20 cellular contexts compared by ENCODE assay signal in the genomic region with DNA sequence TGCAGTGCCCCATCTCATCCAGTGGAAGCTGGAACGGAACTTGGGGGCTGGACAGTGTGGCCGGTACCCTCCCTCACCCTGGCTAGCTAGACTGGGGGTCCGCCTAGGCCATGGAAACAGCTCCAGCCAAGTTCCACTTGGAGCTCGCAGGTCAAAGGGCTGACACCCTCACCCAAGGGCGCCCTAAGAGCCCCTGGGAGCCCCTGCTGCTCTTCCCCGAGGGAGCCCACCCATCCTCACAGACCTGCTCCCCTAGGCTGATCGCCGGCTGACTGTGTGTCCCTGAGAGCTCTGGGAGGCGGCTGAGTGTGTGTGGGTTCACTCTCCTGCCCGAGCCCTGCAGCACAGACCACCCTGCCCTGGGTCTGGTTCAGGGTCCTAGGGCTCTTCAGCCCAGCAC.
DNase-seq lines count a peak whose midpoint lies in the region; ATAC-seq and TF ChIP-seq lines count a peak whose summit lies in the region.
"Had no signal": no experiment of that assay in that cellular context is flagged by ENCODE, and none has a peak within 500 bp of the region (broad histone marks: within the 10 kb centered on the region; RNA-seq: fewer than 3 reads in every experiment).

No MANE protein-coding gene starts in this region.

- H3K27me3 Mint-ChIP-seq in CD14-positive monocyte (ENCODE audit: low read depth in 3 of 3), result peaks cover 2 to 4% (median 3%) of the 10 kb centered on the region in 3 donors

- no peak overlapping the region for H3K4me3 Mint-ChIP-seq in CD14-positive monocyte
- H3K4me3 Mint-ChIP-seq: activated naive CD8-positive, alpha-beta T cell treated with anti-CD3 and anti-CD28 coated beads for 36 hours; HFFc6; natural killer cell; T-cell had no signal

- H3K27me3 ChIP-seq in H7 (ENCODE audit: control insufficient read depth, insufficient read depth, low read length) (no peaks in the 10 kb centered on the region), lung (ENCODE audit: control insufficient read depth, insufficient read depth) (no peaks in the 10 kb centered on the region), spleen (replicated peaks in 1 of 7) (peaks cover 0 to 3% (median 0%) of the 10 kb centered on the region in 7 donors), Peyer's patch (no peaks in the 10 kb centered on the region)

- H3K27ac ChIP-seq in cingulate gyrus (ENCODE audit: low read depth, low read length) (peak overlapping the region; percentile 39), lung (ENCODE audit: low read depth in 1 of 2, low read length in 1 of 2) (peak overlapping the region; percentile 81 to 96), spleen (peak overlapping the region in 6 of 8 donors; percentile 36 to 77 (median 72)), Peyer's patch (peak overlapping the region in 1 of 4 donors; percentile 38)
- H3K27ac ChIP-seq: C4-2B had no signal

- H3K36me3 ChIP-seq in H7 (replicated peaks; ENCODE audit: control insufficient read depth, insufficient read depth, low read length), result no peaks in the 10 kb centered on the region
- no peaks in the 10 kb centered on the region for H3K36me3 ChIP-seq in lung (ENCODE audit: control insufficient read depth in 2 of 2, insufficient read depth in 2 of 2, low read length in 2 of 2)
- H3K36me3 ChIP-seq in spleen, result no peaks in the 10 kb centered on the region
- no peaks in the 10 kb centered on the region for H3K36me3 ChIP-seq in Peyer's patch

- intact Hi-C loops in spleen (cut with DNase I; ENCODE audit: low total_unique reads) (no loop called here), CD14-positive monocyte (cut with micrococcal nuclease) (no loop called here)

- H3K9me3 Mint-ChIP-seq in CD14-positive monocyte, result peaks cover 11 to 17% (median 15%) of the 10 kb centered on the region in 7 donors

- H3K4me3 ChIP-seq in H7 (ENCODE audit: insufficient read depth, low read depth, low read length), result no peak overlapping the region
- H3K4me3 ChIP-seq in lung, result no peak overlapping the region
- no peak overlapping the region for H3K4me3 ChIP-seq in spleen
- no peak overlapping the region for H3K4me3 ChIP-seq in Peyer's patch

- H3K4me1 ChIP-seq in lung (ENCODE audit: control insufficient read depth in 2 of 2, insufficient read depth in 2 of 2, low read length in 2 of 2) (peaks cover 3 to 9% of the 10 kb centered on the region in 2 donors), spleen (peaks cover 0 to 19% (median 4%) of the 10 kb centered on the region in 6 donors), Peyer's patch (no peaks in the 10 kb centered on the region)

- no peaks in the 10 kb centered on the region for H3K36me3 Mint-ChIP-seq in CD14-positive monocyte
- H3K36me3 Mint-ChIP-seq: activated naive CD8-positive, alpha-beta T cell treated with anti-CD3 and anti-CD28 coated beads for 36 hours; natural killer cell; T-cell had no signal

- TF ChIP-seq POLR2A in spleen (IDR thresholded peaks at IDR 0.05), result no peak
- TF ChIP-seq POLR2A in Peyer's patch (IDR thresholded peaks at IDR 0.05), result no peak

- WGBS in lung, 2 donors, result 84 to 92% methylated on average over 10 of the region's 10 CpGs
- WGBS in spleen, 5 donors, result 79 to 88% (median 85%) methylated on average over 8 to 10 of the region's 10 CpGs; no CpG with 5 or more reads in 1 of the 5 donors

- DNase-seq in H7 (peak; percentile 30), lung (ENCODE audit: low spot score) (no peak), spleen (peak; percentile 58), Ammon's horn (ENCODE audit: low spot score) (no peak), NCI-H2107 (lab: John Stamatoyannopoulos, UW) (no peak), CD14-positive monocyte (ENCODE audit: low spot score) (no peak), Peyer's patch (no peak)
- DNase-seq: ACHN; activated naive CD8-positive, alpha-beta T cell treated with anti-CD3 and anti-CD28 coated beads for 36 hours; dermis blood vessel endothelial cell; foreskin fibroblast; HFFc6; natural killer cell; NCI-H1694 treated with DMSO at 0.1 percent for 48 hours; NCI-H748 treated with DMSO at 0.1 percent for 48 hours; SHP77 treated with DMSO at 0.1 percent for 48 hours; T-cell had no signal

- no peak overlapping the region for H3K27ac Mint-ChIP-seq in CD14-positive monocyte
- H3K27ac Mint-ChIP-seq: activated naive CD8-positive, alpha-beta T cell treated with anti-CD3 and anti-CD28 coated beads for 36 hours; activated T-helper 2 cell treated with anti-CD3 and anti-CD28 coated beads, Interferon-gamma antibody, Interleukin-2, Interleukin-4, amounts not matched to agents 10 μg/mL and 5 μg/mL and 100 μg/mL, durations not matched to agents 14 hours and 24 hours and 36 hours; HFFc6; natural killer cell; T-cell had no signal

- no peak for TF ChIP-seq CTCF in lung (IDR thresholded peaks at IDR 0.05; ENCODE audit: control extremely low read depth, extremely low read depth)
- TF ChIP-seq CTCF in spleen (IDR thresholded peaks at IDR 0.05 in 8 of 11, conservative IDR thresholded peaks at IDR 0.05 in 3 of 11), result no peak
- no peak for TF ChIP-seq CTCF in CD14-positive monocyte (IDR thresholded peaks at IDR 0.05)
- TF ChIP-seq CTCF in Peyer's patch (IDR thresholded peaks at IDR 0.05), result no peak

- H3K9me3 ChIP-seq in lung (ENCODE audit: control insufficient read depth in 2 of 2, insufficient read depth in 1 of 2, low read length in 1 of 2) (peaks cover 0 to 7% of the 10 kb centered on the region in 2 donors), spleen (peaks cover 2 to 25% (median 19%) of the 10 kb centered on the region in 8 donors), Peyer's patch (peaks cover 0 to 14% (median 0%) of the 10 kb centered on the region in 4 donors)

- H3K4me1 Mint-ChIP-seq in CD14-positive monocyte, result peaks cover 3% of the 10 kb centered on the region
- H3K4me1 Mint-ChIP-seq: activated naive CD8-positive, alpha-beta T cell treated with anti-CD3 and anti-CD28 coated beads for 36 hours; natural killer cell; T-cell had no signal

- ATAC-seq in lung (ENCODE audit: insufficient read depth, low FRiP score), result no peak
- ATAC-seq: T-cell had no signal

Comparison
In these comparisons a context has a peak if more than half of its experiments do, and no peak if none do; other contexts are left out.
1. DNase-seq: peak in H7 (single experiment) and spleen (single experiment); none in lung (single experiment), Ammon's horn (single experiment), NCI-H2107 (single experiment), CD14-positive monocyte (single experiment) and Peyer's patch (0 of 3).